In the genomic region with DNA sequence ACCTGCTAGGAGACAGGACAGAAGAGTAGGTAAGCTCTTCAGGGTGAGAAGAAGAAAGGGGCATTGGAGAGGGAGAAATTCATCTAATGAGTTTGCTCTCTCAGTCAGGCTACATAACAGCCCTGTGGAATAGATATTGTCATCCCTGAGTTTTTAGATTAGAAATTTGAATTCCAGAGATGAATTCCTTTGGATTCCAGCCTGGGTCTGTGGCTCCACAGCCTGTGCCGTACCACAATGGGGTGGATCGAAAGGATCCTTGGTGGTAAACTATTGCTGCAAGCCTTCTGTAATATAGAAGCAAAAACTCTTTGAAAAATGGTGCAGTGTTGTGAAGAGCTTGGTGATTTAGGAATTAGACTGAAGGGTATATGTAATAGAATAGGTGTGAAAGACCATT, we compare ENCODE assay signal across 18 cellular contexts. TPM values are rescaled to one million over a fixed set of nuclear protein-coding genes. Genes with fewer than 3 reads are reported as not detected.
DNase-seq lines count a peak whose midpoint lies in the region; ATAC-seq and TF ChIP-seq lines count a peak whose summit lies in the region.
"Had no signal": no experiment of that assay in that cellular context is flagged by ENCODE, and none has a peak within 500 bp of the region (broad histone marks: within the 10 kb centered on the region; RNA-seq: fewer than 3 reads in every experiment).

No MANE protein-coding gene starts in this region.

- TF ChIP-seq CTCF in heart right ventricle (IDR thresholded peaks at IDR 0.05), result no peak

- no peak overlapping the region for H2AK5ac ChIP-seq in trophoblast cell (ENCODE audit: low read length)

- H3K9me3 ChIP-seq in heart right ventricle (no peaks in the 10 kb centered on the region), trophoblast cell (ENCODE audit: insufficient read depth, low read depth, low read length) (no peaks in the 10 kb centered on the region)
- H3K9me3 ChIP-seq: A549 had no signal

- no peak overlapping the region for H4K91ac ChIP-seq in trophoblast cell (ENCODE audit: low read depth, low read length)

- DNase-seq in heart right ventricle, result no peak
- DNase-seq in Right ventricle myocardium inferior (ENCODE audit: missing footprints), result no peak
- DNase-seq in fibroblast of gingiva (ENCODE audit: low read depth), result peak; percentile 32
- DNase-seq in trophoblast cell, result no peak
- DNase-seq in NCI-H345 (lab: John Stamatoyannopoulos, UW), result no peak
- DNase-seq in HCEC 1CT, result no peak
- no peak for DNase-seq in activated CD8-positive, alpha-beta memory T cell treated with anti-CD3 and anti-CD28 coated beads, Interleukin-2, amount 50 U/mL, for 4 hours
- DNase-seq: activated CD4-positive, alpha-beta T cell treated with anti-CD3 and anti-CD28 coated beads for 4 hours; activated T-cell treated with anti-CD3 and anti-CD28 coated beads, Interleukin-2, amount 50 U/mL, for 48 hours; effector CD8-positive, alpha-beta T cell; GOT3; NCI-H146; NCI-H510A; stimulated activated CD4-positive, alpha-beta T cell treated with anti-CD3 and anti-CD28 coated beads, Interleukin-4, amount 100 ng/mL, for 1 hour had no signal

- ATAC-seq in heart right ventricle (peak in 2 of 8 donors; percentile 6 to 10), Right ventricle myocardium inferior (no peak), GM18907 (IDR thresholded peaks at IDR 0.05; ENCODE audit: unreplicated experiment) (no peak)
- ATAC-seq: A549; stimulated activated effector memory CD8-positive, alpha-beta T cell treated with anti-CD3 and anti-CD28 coated beads, Interleukin-12 subunit alpha, Interleukin-12 subunit beta, amount 100 ng/mL, for 72 hours had no signal

- H2BK12ac ChIP-seq in trophoblast cell (ENCODE audit: low read length), result no peak overlapping the region

- H2BK5ac ChIP-seq in trophoblast cell (ENCODE audit: low read depth, low read length, poor library complexity), result no peak overlapping the region

- no peak overlapping the region for H2AFZ ChIP-seq in trophoblast cell (ENCODE audit: insufficient read depth, low read length, poor library complexity)

- no peak overlapping the region for H3K18ac ChIP-seq in trophoblast cell (ENCODE audit: low read length)

- H2BK120ac ChIP-seq in trophoblast cell (ENCODE audit: insufficient read depth, low read length, poor library complexity), result no peak overlapping the region

- H3K27ac ChIP-seq in heart right ventricle (peak overlapping the region; percentile 35 to 74 (median 60)), trophoblast cell (ENCODE audit: low read depth, low read length) (no peak overlapping the region)
- H3K27ac ChIP-seq: A549, KMS-11 had no signal

- H4K12ac ChIP-seq in trophoblast cell (ENCODE audit: low read depth, low read length), result no peak overlapping the region

- H3K4ac ChIP-seq in trophoblast cell (ENCODE audit: low read depth, low read length), result peak overlapping the region; percentile 80

- peaks cover 7 to 78% (median 43%) of the 10 kb centered on the region in 9 donors for H3K4me1 ChIP-seq in heart right ventricle
- peaks cover 8 to 11% of the 10 kb centered on the region in 2 experiments for H3K4me1 ChIP-seq in trophoblast cell (ENCODE audit: control insufficient read depth in 1 of 2, insufficient read depth in 2 of 2, low read length in 2 of 2)

- H4K8ac ChIP-seq in trophoblast cell (ENCODE audit: low read depth, low read length), result no peak overlapping the region

- WGBS in heart right ventricle, 2 donors, result 61 to 74% methylated on average over 2 of the region's 2 CpGs
- WGBS in trophoblast cell (ENCODE audit: extremely low coverage, insufficient coverage, insufficient read length), result no CpG with 5 or more reads among the region's 2 CpGs

- H3K4me2 ChIP-seq in trophoblast cell (ENCODE audit: low read length), result no peak overlapping the region
- H3K4me2 ChIP-seq: A549, KMS-11 had no signal

- no peaks in the 10 kb centered on the region for H3K79me1 ChIP-seq in trophoblast cell (ENCODE audit: low read length)

- peaks cover 19% of the 10 kb centered on the region for H3K79me2 ChIP-seq in trophoblast cell (ENCODE audit: control insufficient read depth, insufficient read depth, low read length, poor library complexity)

- H3K27me3 ChIP-seq in heart right ventricle (no peaks in the 10 kb centered on the region), trophoblast cell (ENCODE audit: insufficient read depth, low read length) (no peaks in the 10 kb centered on the region)

- H3K14ac ChIP-seq in trophoblast cell (ENCODE audit: low read length), result no peak overlapping the region

- H3K9ac ChIP-seq in trophoblast cell (ENCODE audit: low read length), result no peak overlapping the region
- H3K9ac ChIP-seq: KMS-11 had no signal

- intact Hi-C loops in heart right ventricle (cut with DNase I) (no loop called here), Right ventricle myocardium inferior (cut with DNase I) (loop anchor here (5.0 kb wide), 1 partner anchor 41 kb away; no protein-coding TSS in a partner anchor)

- H3K23ac ChIP-seq in trophoblast cell (ENCODE audit: low read length), result no peak overlapping the region

- H3K4me3 ChIP-seq in heart right ventricle (peak overlapping the region in 2 of 10 donors; percentile 0 to 3), trophoblast cell (ENCODE audit: low read depth, low read length) (no peak overlapping the region)
- H3K4me3 ChIP-seq: A549 had no signal

- H3K36me3 ChIP-seq in heart right ventricle (no peaks in the 10 kb centered on the region), trophoblast cell (ENCODE audit: control insufficient read depth in 1 of 2, insufficient read depth in 2 of 2, low read length in 2 of 2) (peaks cover 3% of the 10 kb centered on the region in 2 experiments)

RNA-seq across cellular contexts. Expression of a gene that starts 21.0 kb away (rescaled TPM):
- total RNA-seq in heart right ventricle (10 to 100 TPM in 9 of 10 donors, 1 to 10 TPM in 1; 8.7 to 32.4 (median 15.9) TPM), Right ventricle myocardium inferior (18.9 TPM)
- 10 to 100 TPM in 1 of 2 donors, 1 to 10 TPM in 1; 8.7 to 13.8 TPM for polyA plus RNA-seq in heart right ventricle
- polyA plus RNA-seq in trophoblast cell (2013), result 40.2 and 40.9 TPM in 2 replicates
